ENCODE assay signal across 23 cellular contexts in genomic region chr5:110040178-110040577, GRCh38.
A peak's percentile ranks its signal among the peaks of the same experiment; 100 is the strongest.
DNase-seq lines count a peak whose midpoint lies in the region; ATAC-seq, FAIRE-seq and TF ChIP-seq lines count a peak whose summit lies in the region.
"Had no signal": no experiment of that assay in that cellular context is flagged by ENCODE, and none has a peak within 500 bp of the region (broad histone marks: within the 10 kb centered on the region; RNA-seq: fewer than 3 reads in every experiment).

No MANE protein-coding gene starts in this region.

- H3K27ac ChIP-seq in PC-3 (ENCODE audit: low read length) = no peak overlapping the region
- no peak overlapping the region for H3K27ac ChIP-seq in small intestine (ENCODE audit: low read depth in 1 of 2, low read length in 1 of 2)
- H3K27ac ChIP-seq: SJSA1, tibial artery had no signal

- H3K4me3 ChIP-seq in PC-3 (ENCODE audit: low read length) = no peak overlapping the region
- no peak overlapping the region for H3K4me3 ChIP-seq in epithelial cell of esophagus (ENCODE audit: low read length)
- H3K4me3 ChIP-seq in small intestine (ENCODE audit: low read depth in 1 of 2, low read length in 2 of 2) = no peak overlapping the region
- H3K4me3 ChIP-seq: mucosa of descending colon, SJSA1, tibial artery had no signal

- H3K4me2 ChIP-seq in PC-3 (ENCODE audit: low read length) = no peak overlapping the region

- H3K36me3 ChIP-seq in PC-3 (ENCODE audit: low read depth, low read length) (no peaks in the 10 kb centered on the region), small intestine (ENCODE audit: control insufficient read depth in 2 of 2, insufficient read depth in 2 of 2, low read length in 2 of 2) (no peaks in the 10 kb centered on the region)
- H3K36me3 ChIP-seq: SJSA1, tibial artery had no signal

- H3K9me2 ChIP-seq in PC-3 (replicated peaks; ENCODE audit: low read length) = no peaks in the 10 kb centered on the region

- WGBS in small intestine, 3 donors = 85 to 94% (median 88%) methylated on average over 2 of the region's 2 CpGs

- no peaks in the 10 kb centered on the region for H3F3A ChIP-seq in PC-3 (ENCODE audit: low read length, unreplicated experiment)

- H3K4me1 ChIP-seq in PC-3 (ENCODE audit: insufficient read depth, low read length) = no peaks in the 10 kb centered on the region
- no peaks in the 10 kb centered on the region for H3K4me1 ChIP-seq in small intestine (ENCODE audit: control insufficient read depth in 2 of 2, insufficient read depth in 1 of 2, low read depth in 1 of 2, low read length in 1 of 2)
- H3K4me1 ChIP-seq: SJSA1 had no signal

- no peak overlapping the region for H3K9ac ChIP-seq in PC-3 (ENCODE audit: low read length)

- ATAC-seq in PC-3 (no peak), left colon (no peak)
- ATAC-seq: left cardiac atrium, mucosa of descending colon, Panc1 had no signal

- peak; percentile 31 for DNase-seq in DMS53 (lab: John Stamatoyannopoulos, UW)
- no peak for DNase-seq in DMS53 treated with DMSO at 0.1 percent for 48 hours (lab: John Stamatoyannopoulos, UW; ENCODE audit: unreplicated experiment)
- peak; percentile 33 for DNase-seq in PC-3
- DNase-seq in epithelial cell of esophagus (ENCODE audit: low read depth) = peak; percentile 18
- peak; percentile 33 for DNase-seq in small intestine
- no peak for DNase-seq in foreskin melanocyte
- no peak for DNase-seq in activated gamma-delta T cell (lab: John Stamatoyannopoulos, UW)
- DNase-seq in left colon = no peak
- DNase-seq: activated CD4-positive, alpha-beta T cell treated with anti-CD3 and anti-CD28 coated beads for 48 hours; activated effector memory CD4-positive, alpha-beta T cell treated with anti-CD3 and anti-CD28 coated beads, Interleukin-2, amount 50 U/mL, for 16 hours; DMS79; foreskin fibroblast; left cardiac atrium; mucosa of descending colon; NCI-H1436; NCI-H2171; NCI-H69; stimulated activated naive CD4-positive, alpha-beta T cell treated with Interleukin-2 at 50 U/mL for 16 hours; tibial artery had no signal

- CTCF ChIA-PET in PC-3 (lab: Charles Lee) = no interaction called here

- H3K79me2 ChIP-seq in PC-3 (ENCODE audit: low read length) = no peaks in the 10 kb centered on the region

- no peak overlapping the region for H2AFZ ChIP-seq in PC-3 (ENCODE audit: low read length)

- POLR2A ChIA-PET in PC-3 (lab: Charles Lee; ENCODE audit: unreplicated experiment) = no interaction called here

- intact Hi-C loops in PC-3 (cut with micrococcal nuclease) = no loop called here
- intact Hi-C loops in left colon (cut with DNase I, micrococcal nuclease) = no loop called here

- H3K27me3 ChIP-seq in PC-3 (ENCODE audit: low read length) (no peaks in the 10 kb centered on the region), small intestine (ENCODE audit: control insufficient read depth in 2 of 2, insufficient read depth in 2 of 2, low read length in 2 of 2) (no peaks in the 10 kb centered on the region)
- H3K27me3 ChIP-seq: SJSA1, tibial artery had no signal

- BruUV-seq in PC-3 (replicated peaks; lab: Mats Ljungman, UMichigan) = no TSS peak

- no peaks in the 10 kb centered on the region for H3K9me3 ChIP-seq in PC-3 (ENCODE audit: low read length)
- no peaks in the 10 kb centered on the region for H3K9me3 ChIP-seq in small intestine (ENCODE audit: control insufficient read depth, low read depth)
- H3K9me3 ChIP-seq: mucosa of descending colon, tibial artery had no signal

- TF ChIP-seq CTCF in PC-3 (conservative IDR thresholded peaks at IDR 0.05; ENCODE audit: low read depth, low read length) (peak; percentile 43), epithelial cell of esophagus (IDR thresholded peaks at IDR 0.05; ENCODE audit: insufficient read depth, low read depth, low read length, missing control alignments) (no peak)

- FAIRE-seq in small intestine (lab: Jason Lieb, UNC) = no peak
- FAIRE-seq: A204.1, GM19239 had no signal

- no peaks in the 10 kb centered on the region for H4K20me1 ChIP-seq in PC-3 (ENCODE audit: low read length)

Comparison
In these comparisons a context has a peak if more than half of its experiments do, and no peak if none do; other contexts are left out.
1. DNase-seq: peak in DMS53 (single experiment), PC-3 (single experiment), epithelial cell of esophagus (single experiment) and small intestine (single experiment); none in DMS53 treated with DMSO at 0.1 percent for 48 hours (single experiment), foreskin melanocyte (single experiment), activated gamma-delta T cell (single experiment) and left colon (0 of 2).